Comparison of ENCODE assay signal across 17 cellular contexts in the genomic region with DNA sequence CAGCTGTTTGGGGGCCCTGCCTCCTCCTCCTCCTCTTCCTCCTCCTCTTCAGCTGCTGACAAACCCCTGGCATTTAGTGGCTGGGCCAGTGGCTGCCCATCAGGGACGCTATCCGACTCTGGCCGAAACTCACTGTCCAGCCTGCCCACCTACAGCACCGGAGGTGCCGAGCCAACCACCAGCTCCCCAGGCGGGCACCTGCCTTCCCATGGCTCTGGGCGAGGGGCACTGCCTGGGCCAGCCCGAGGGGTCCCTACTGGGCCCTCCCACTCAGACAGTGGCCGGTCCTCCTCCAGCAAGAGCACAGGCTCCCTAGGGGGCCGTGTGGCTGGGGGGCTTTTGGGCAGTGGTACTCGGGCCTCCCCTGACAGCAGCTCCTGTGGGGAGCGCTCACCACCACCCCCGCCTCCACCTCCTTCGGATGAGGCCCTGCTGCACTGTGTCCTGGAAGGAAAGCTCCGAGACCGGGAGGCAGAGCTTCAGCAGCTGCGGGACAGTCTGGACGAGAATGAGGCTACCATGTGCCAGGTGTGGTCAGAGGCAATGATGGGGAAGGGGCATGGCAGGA. TPM values are rescaled to one million over a fixed set of nuclear protein-coding genes. Genes with fewer than 3 reads are reported as not detected.
DNase-seq lines count a peak whose midpoint lies in the region; ATAC-seq and TF ChIP-seq lines count a peak whose summit lies in the region.
"Had no signal": no experiment of that assay in that cellular context is flagged by ENCODE, and none has a peak within 500 bp of the region (broad histone marks: within the 10 kb centered on the region; RNA-seq: fewer than 3 reads in every experiment).

No MANE protein-coding gene starts in this region.

- no peaks in the 10 kb centered on the region for H3K9me3 ChIP-seq in HEK293 (ENCODE audit: control insufficient read depth, insufficient read depth, low read depth, low read length)
- no peaks in the 10 kb centered on the region for H3K9me3 ChIP-seq in ascending aorta
- no peaks in the 10 kb centered on the region for H3K9me3 ChIP-seq in mesenchymal stem cell (ENCODE audit: control insufficient read depth, low read length)
- H3K9me3 ChIP-seq in stomach: no peaks in the 10 kb centered on the region
- no peaks in the 10 kb centered on the region for H3K9me3 ChIP-seq in GM23248 (ENCODE audit: low read depth)
- H3K9me3 ChIP-seq: Caco-2, MG63 had no signal

- no peak overlapping the region for H2AK5ac ChIP-seq in mesenchymal stem cell (ENCODE audit: low read length, severe bottlenecking)

- intact Hi-C loops in ascending aorta (cut with DNase I) (loop anchor here (10.0 kb wide), 1 partner anchor 1641 kb away; a partner anchor contains a TSS), stomach (cut with DNase I; ENCODE audit: low total_unique reads) (no loop called here)

- WGBS in mesenchymal stem cell: 98% methylated on average over 18 of the region's 18 CpGs
- WGBS in stomach, 5 donors: 91 to 94% (median 94%) methylated on average over 13 to 18 of the region's 18 CpGs
- 89 to 92% methylated on average over 18 of the region's 18 CpGs for WGBS in GM23248 (ENCODE audit: low coverage in 1 of 2, low lambda C conversion rate in 2 of 2, missing lambda C conversion rate in 2 of 2), 2 experiments

- no peak overlapping the region for H3K23ac ChIP-seq in mesenchymal stem cell (ENCODE audit: low read length in 2 of 2)

- H3K27ac ChIP-seq in HEK293 (ENCODE audit: extremely low read depth, low read depth, low read length) (no peak overlapping the region), ascending aorta (peak overlapping the region; percentile 99 to 100), mesenchymal stem cell (ENCODE audit: low read length, poor library complexity, severe bottlenecking) (no peak overlapping the region), stomach (peak overlapping the region in 3 of 5 donors; percentile 97 to 100 (median 100)), GM23248 (no peak overlapping the region)
- H3K27ac ChIP-seq: KMS-11 had no signal

- H3K9me2 ChIP-seq in GM23248 (ENCODE audit: insufficient read depth): no peaks in the 10 kb centered on the region

- H4K20me1 ChIP-seq in GM23248 (ENCODE audit: insufficient read depth): no peaks in the 10 kb centered on the region

- H3K4me3 ChIP-seq in HEK293 (ENCODE audit: low read depth, low read length) (no peak overlapping the region), ascending aorta (no peak overlapping the region), mesenchymal stem cell (ENCODE audit: insufficient read depth in 1 of 2, low read depth in 1 of 2, low read length in 2 of 2) (no peak overlapping the region), stomach (no peak overlapping the region), GM23248 (no peak overlapping the region)
- H3K4me3 ChIP-seq: MG63 had no signal

- no peak for TF ChIP-seq POLR2A in stomach (IDR thresholded peaks at IDR 0.05)

- TF ChIP-seq CTCF in HEK293 (tag by site-specific recombination; IDR thresholded peaks at IDR 0.05): no peak
- TF ChIP-seq CTCF in ascending aorta (IDR thresholded peaks at IDR 0.05): no peak
- TF ChIP-seq CTCF in stomach (IDR thresholded peaks at IDR 0.05): no peak

- H3K18ac ChIP-seq in mesenchymal stem cell (ENCODE audit: low read depth in 1 of 2, low read length in 2 of 2): no peak overlapping the region

- H3F3A ChIP-seq in GM23248 (ENCODE audit: insufficient read depth): peaks cover 15% of the 10 kb centered on the region

- H3K79me1 ChIP-seq in mesenchymal stem cell (replicated peaks; ENCODE audit: low read length, poor library complexity, severe bottlenecking): peaks cover 27% of the 10 kb centered on the region

- no peak overlapping the region for H2BK120ac ChIP-seq in mesenchymal stem cell (ENCODE audit: low read depth, low read length)

- ATAC-seq in GM21619 (IDR thresholded peaks at IDR 0.05; ENCODE audit: unreplicated experiment): no peak
- ATAC-seq: PC-3 had no signal

- H2BK15ac ChIP-seq in mesenchymal stem cell (ENCODE audit: low read depth, poor library complexity, severe bottlenecking): no peak overlapping the region

- H3K4me2 ChIP-seq in mesenchymal stem cell (ENCODE audit: low read length, poor library complexity, severe bottlenecking): no peak overlapping the region
- H3K4me2 ChIP-seq in GM23248 (ENCODE audit: unreplicated experiment): no peak overlapping the region
- H3K4me2 ChIP-seq: KMS-11 had no signal

- DNase-seq in ascending aorta (ENCODE audit: low spot score in 2 of 2): no peak
- no peak for DNase-seq in mesenchymal stem cell
- no peak for DNase-seq in stomach
- DNase-seq in GM23248: no peak
- DNase-seq in DMS53 treated with DMSO at 0.1 percent for 48 hours (lab: John Stamatoyannopoulos, UW; ENCODE audit: unreplicated experiment): no peak
- DNase-seq: Caco-2, DMS53, GOT3, MG63, NCI-H1092 treated with DMSO at 0.1 percent for 48 hours, NCI-H1694 treated with DMSO at 0.1 percent for 48 hours, NCI-H446, NCI-H748 treated with DMSO at 0.1 percent for 48 hours, PC-3 had no signal

- no peak overlapping the region for H2AFZ ChIP-seq in mesenchymal stem cell (ENCODE audit: low read depth, low read length)
- no peak overlapping the region for H2AFZ ChIP-seq in GM23248

- H3K4me1 ChIP-seq in HEK293 (ENCODE audit: control insufficient read depth, insufficient read depth, low read length): peaks cover 4% of the 10 kb centered on the region
- peaks cover 16 to 22% of the 10 kb centered on the region in 2 donors for H3K4me1 ChIP-seq in ascending aorta
- peaks cover 31% of the 10 kb centered on the region for H3K4me1 ChIP-seq in mesenchymal stem cell (ENCODE audit: control insufficient read depth, insufficient read depth, low read depth, low read length)
- peaks cover 39 to 75% (median 62%) of the 10 kb centered on the region in 4 donors for H3K4me1 ChIP-seq in stomach
- peaks cover 15% of the 10 kb centered on the region for H3K4me1 ChIP-seq in GM23248 (ENCODE audit: insufficient read depth)

- peaks cover 64% of the 10 kb centered on the region for H3K79me2 ChIP-seq in GM23248 (ENCODE audit: insufficient read depth)

- H3K27me3 ChIP-seq in ascending aorta: no peaks in the 10 kb centered on the region
- H3K27me3 ChIP-seq in mesenchymal stem cell (ENCODE audit: control insufficient read depth in 1 of 2, insufficient read depth in 1 of 2, low read length in 2 of 2): no peaks in the 10 kb centered on the region
- no peaks in the 10 kb centered on the region for H3K27me3 ChIP-seq in stomach
- no peaks in the 10 kb centered on the region for H3K27me3 ChIP-seq in GM23248 (replicated peaks; ENCODE audit: insufficient read depth)
- H3K27me3 ChIP-seq: MG63 had no signal

- no peak overlapping the region for H2BK12ac ChIP-seq in mesenchymal stem cell (ENCODE audit: low read length in 2 of 2)

- no peak overlapping the region for H2BK5ac ChIP-seq in mesenchymal stem cell (ENCODE audit: low read depth, low read length, poor library complexity, severe bottlenecking)

- CTCF ChIA-PET in HEK293 (lab: Yijun Ruan, JAX): interaction anchor here (0.6 to 4.5 kb wide), 7 partner anchors 8 to 485 kb away, joined by 3 to 32 read pairs (median 5); no protein-coding TSS in a partner anchor

- no peak overlapping the region for H3K4ac ChIP-seq in mesenchymal stem cell (ENCODE audit: low read depth in 1 of 2, low read length in 2 of 2)

- H4K91ac ChIP-seq in mesenchymal stem cell (ENCODE audit: low read length): no peak overlapping the region

- H3K14ac ChIP-seq in mesenchymal stem cell (ENCODE audit: low read length in 2 of 2): no peak overlapping the region

- peak overlapping the region; percentile 18 for H3K9ac ChIP-seq in mesenchymal stem cell (ENCODE audit: low read length)
- no peak overlapping the region for H3K9ac ChIP-seq in GM23248
- H3K9ac ChIP-seq: KMS-11 had no signal

- in situ Hi-C loops in GM23248 (cut with MboI): no loop called here

- TF ChIP-seq EP300 in stomach (IDR thresholded peaks at IDR 0.05): no peak

- POLR2A ChIA-PET in HEK293 (lab: Yijun Ruan, JAX): interaction anchor here (0.8 kb wide), 1 partner anchor 11 kb away, joined by 3 read pairs; no protein-coding TSS in a partner anchor

- H3K36me3 ChIP-seq in HEK293 (ENCODE audit: control insufficient read depth in 2 of 2, insufficient read depth in 1 of 2, low read length in 2 of 2): peaks cover 8 to 67% of the 10 kb centered on the region in 2 experiments; a peak in 2 of 3 replicates
- peaks cover 50 to 52% of the 10 kb centered on the region in 2 donors for H3K36me3 ChIP-seq in ascending aorta
- H3K36me3 ChIP-seq in mesenchymal stem cell (ENCODE audit: control insufficient read depth in 1 of 2, insufficient read depth in 2 of 2, low read depth in 1 of 2, low read length in 2 of 2): peaks cover 58 to 59% of the 10 kb centered on the region in 2 experiments
- peaks cover 36 to 52% (median 51%) of the 10 kb centered on the region in 4 donors for H3K36me3 ChIP-seq in stomach
- H3K36me3 ChIP-seq in GM23248 (ENCODE audit: low read depth): peaks cover 23% of the 10 kb centered on the region

- no peak overlapping the region for H4K8ac ChIP-seq in mesenchymal stem cell (ENCODE audit: low read length)

RNA-seq across cellular contexts. Expression of a gene that starts 4.1 kb away (rescaled TPM):
- total RNA-seq in ascending aorta (169 TPM), stomach (10 to 100 TPM; 41.2 to 70.7 (median 52.5) TPM)
- 89.8 TPM for polyA plus RNA-seq in mesenchymal stem cell (2013, experiment 1 of 2)
- polyA plus RNA-seq in mesenchymal stem cell (2013, experiment 2 of 2): 87.3 TPM
- polyA plus RNA-seq in stomach (10 to 100 TPM; 34.7 to 58.2 (median 39.1) TPM), GM23248 (2016; fragmentation: Nextera tagmentation; extraction: Ambion mirVana) (51.1 and 54.8 TPM in 2 replicates)
- total RNA-seq in GM23248 (2014; rRNA removed; shearing (Covaris generic)): 95.2 and 113 TPM in 2 replicates

RNA-seq across cellular contexts. Expression of a gene that starts 16.4 kb away (rescaled TPM):
- total RNA-seq in ascending aorta (11.5 TPM), stomach (10 to 100 TPM in 2 of 5 donors, 1 to 10 TPM in 2, not detected in 1; 4.2 to 30.8 (median 18.0) TPM)
- polyA plus RNA-seq in mesenchymal stem cell (2013, experiment 1 of 2): 2.6 TPM
- polyA plus RNA-seq in mesenchymal stem cell (2013, experiment 2 of 2): 2.5 TPM
- polyA plus RNA-seq in stomach (1 to 10 TPM; 2.3 to 4.8 (median 4.7) TPM), GM23248 (2016; fragmentation: Nextera tagmentation; extraction: Ambion mirVana) (3.6 and 4.4 TPM in 2 replicates)
- total RNA-seq in GM23248 (2014; rRNA removed; shearing (Covaris generic)): 3.4 and 4.4 TPM in 2 replicates

RNA-seq across cellular contexts. Expression of a gene that starts 16.4 kb away (rescaled TPM):
- total RNA-seq in ascending aorta: 54.5 TPM
- polyA plus RNA-seq in mesenchymal stem cell (2013, experiment 1 of 2): 86.8 TPM
- polyA plus RNA-seq in mesenchymal stem cell (2013, experiment 2 of 2): 86.1 TPM
- 100 to 1,000 TPM in 1 of 5 donors, 10 to 100 TPM in 4; 29.9 to 243 (median 93.3) TPM for total RNA-seq in stomach
- polyA plus RNA-seq in stomach: 100 to 1,000 TPM in 1 of 3 donors, 10 to 100 TPM in 2; 91.2 to 131 (median 98.6) TPM
- total RNA-seq in GM23248 (2014; rRNA removed; shearing (Covaris generic)): 83.5 and 94.1 TPM in 2 replicates
- 145 and 148 TPM in 2 replicates for polyA plus RNA-seq in GM23248 (2016; fragmentation: Nextera tagmentation; extraction: Ambion mirVana)

RNA-seq across cellular contexts. Expression of a gene that starts 27.2 kb away (rescaled TPM):
- total RNA-seq in ascending aorta (0.53 TPM), stomach (1 to 10 TPM in 1 of 5 donors, not detected in 4; 2.4 TPM)
- 1.3 TPM for polyA plus RNA-seq in mesenchymal stem cell (2013, experiment 1 of 2)
- polyA plus RNA-seq in mesenchymal stem cell (2013, experiment 2 of 2): 1.0 TPM
- polyA plus RNA-seq in stomach (under 1 TPM; 0.20 to 0.76 (median 0.75) TPM), GM23248 (2016; fragmentation: Nextera tagmentation; extraction: Ambion mirVana) (1.1 and 1.8 TPM in 2 replicates)
- total RNA-seq in GM23248 (2014; rRNA removed; shearing (Covaris generic)): 0.54 TPM in 1 of 2 replicates, not detected in the other

RNA-seq across cellular contexts. Expression of a gene that starts 27.3 kb away (rescaled TPM):
- total RNA-seq in ascending aorta: 72.4 TPM
- polyA plus RNA-seq in mesenchymal stem cell (2013, experiment 1 of 2): 99.8 TPM
- 93.2 TPM for polyA plus RNA-seq in mesenchymal stem cell (2013, experiment 2 of 2)
- 10 to 100 TPM in 4 of 5 donors, 1 to 10 TPM in 1; 9.9 to 60.4 (median 37.9) TPM for total RNA-seq in stomach
- polyA plus RNA-seq in stomach: 10 to 100 TPM; 11.1 to 20.7 (median 20.5) TPM
- 79.8 and 103 TPM in 2 replicates for total RNA-seq in GM23248 (2014; rRNA removed; shearing (Covaris generic))
- 58.8 and 61.7 TPM in 2 replicates for polyA plus RNA-seq in GM23248 (2016; fragmentation: Nextera tagmentation; extraction: Ambion mirVana)

Comparison
In these comparisons a context has a peak if more than half of its experiments do, and no peak if none do; other contexts are left out.
1. H3K27ac ChIP-seq: peak in ascending aorta (2 of 2) and stomach (3 of 5); none in HEK293 (single experiment), mesenchymal stem cell (single experiment) and GM23248 (single experiment).